In genomic region chr3:112745567-112746248, GRCh38 we compare ENCODE assay signal across 20 cellular contexts.
"Had no signal": no experiment of that assay in that cellular context is flagged by ENCODE, and none has a peak within 500 bp of the region (broad histone marks: within the 10 kb centered on the region; RNA-seq: fewer than 3 reads in every experiment).

No MANE protein-coding gene starts in this region.

- H3K27ac Mint-ChIP-seq: activated CD4-positive, alpha-beta memory T cell treated with anti-CD3 and anti-CD28 coated beads for 36 hours; activated CD8-positive, alpha-beta memory T cell treated with anti-CD3 and anti-CD28 coated beads, Interleukin-2, amount 10 ng/mL, durations not matched to agents 7 days and 5 days; activated naive CD8-positive, alpha-beta T cell treated with anti-CD3 and anti-CD28 coated beads, Interleukin-2, amount 10 ng/mL, durations not matched to agents 7 days and 5 days; nephron progenitor cell; stimulated activated naive CD8-positive, alpha-beta T cell treated with anti-CD3 and anti-CD28 coated beads, Interleukin-15, Interleukin-2, amounts not matched to agents 100 ng/mL and 50 ng/mL, for 24 hours; T-helper 2 cell treated with Interferon-gamma antibody and Interleukin-4, amounts not matched to agents 5 μg/mL and 100 μg/mL, for 36 hours had no signal

- H3K27me3 ChIP-seq: upper lobe of right lung had no signal

- H3K9me3 ChIP-seq: prostate gland, upper lobe of right lung had no signal

- H3K27me3 Mint-ChIP-seq: activated CD4-positive, alpha-beta memory T cell treated with anti-CD3 and anti-CD28 coated beads for 36 hours; activated CD8-positive, alpha-beta memory T cell treated with anti-CD3 and anti-CD28 coated beads, Interleukin-2, amount 10 ng/mL, durations not matched to agents 7 days and 5 days; activated naive CD8-positive, alpha-beta T cell treated with anti-CD3 and anti-CD28 coated beads, Interleukin-2, amount 10 ng/mL, durations not matched to agents 7 days and 5 days; stimulated activated naive CD8-positive, alpha-beta T cell treated with anti-CD3 and anti-CD28 coated beads, Interleukin-15, Interleukin-2, amounts not matched to agents 100 ng/mL and 50 ng/mL, for 24 hours had no signal

- ATAC-seq: activated CD8-positive, alpha-beta memory T cell treated with anti-CD3 and anti-CD28 coated beads, Interleukin-2, amount 10 ng/mL, durations not matched to agents 7 days and 5 days; activated T-cell treated with anti-CD3 and anti-CD28 coated beads, Interleukin-2, amount 50 U/mL, for 4 hours; upper lobe of right lung had no signal

- DNase-seq: activated CD4-positive, alpha-beta memory T cell treated with anti-CD3 and anti-CD28 coated beads for 36 hours; activated CD8-positive, alpha-beta memory T cell treated with anti-CD3 and anti-CD28 coated beads, Interleukin-2, amount 10 ng/mL, durations not matched to agents 7 days and 5 days; activated gamma-delta T cell treated with Interleukin-2 at 50 U/mL for 16 hours; activated naive CD8-positive, alpha-beta T cell treated with anti-CD3 and anti-CD28 coated beads, Interleukin-2, amount 10 ng/mL, durations not matched to agents 7 days and 5 days; activated T-cell treated with anti-CD3 and anti-CD28 coated beads, Interleukin-2, amount 50 U/mL, for 4 hours; aorta; cortex of kidney; effector CD4-positive, alpha-beta T cell; foreskin melanocyte; head of caudate nucleus; nephron progenitor cell; stimulated activated CD4-positive, alpha-beta T cell treated with anti-CD3 and anti-CD28 coated beads, Interleukin-4, amount 100 ng/mL, for 24 hours; stimulated activated CD8-positive, alpha-beta memory T cell treated with anti-CD3 and anti-CD28 coated beads, Interleukin-4, amount 100 ng/mL, for 48 hours; SW 1271; upper lobe of right lung had no signal

- H3K4me3 ChIP-seq: prostate gland, skin epidermis, upper lobe of right lung had no signal

- H3K4me3 Mint-ChIP-seq: activated CD4-positive, alpha-beta memory T cell treated with anti-CD3 and anti-CD28 coated beads for 36 hours; activated CD8-positive, alpha-beta memory T cell treated with anti-CD3 and anti-CD28 coated beads, Interleukin-2, amount 10 ng/mL, durations not matched to agents 7 days and 5 days; activated naive CD8-positive, alpha-beta T cell treated with anti-CD3 and anti-CD28 coated beads, Interleukin-2, amount 10 ng/mL, durations not matched to agents 7 days and 5 days; activated T-cell treated with anti-CD3 and anti-CD28 coated beads, Interleukin-2, amount 50 U/mL, for 4 hours; nephron progenitor cell; stimulated activated naive CD8-positive, alpha-beta T cell treated with anti-CD3 and anti-CD28 coated beads, Interleukin-15, Interleukin-2, amounts not matched to agents 100 ng/mL and 50 ng/mL, for 24 hours; T-helper 2 cell treated with Interferon-gamma antibody and Interleukin-4, amounts not matched to agents 5 μg/mL and 100 μg/mL, for 36 hours had no signal

- H3K9me3 Mint-ChIP-seq: activated CD4-positive, alpha-beta memory T cell treated with anti-CD3 and anti-CD28 coated beads for 36 hours; activated T-cell treated with anti-CD3 and anti-CD28 coated beads, Interleukin-2, amount 50 U/mL, for 4 hours; stimulated activated naive CD8-positive, alpha-beta T cell treated with anti-CD3 and anti-CD28 coated beads, Interleukin-15, Interleukin-2, amounts not matched to agents 100 ng/mL and 50 ng/mL, for 24 hours had no signal

- H3K36me3 ChIP-seq: prostate gland, upper lobe of right lung had no signal

- H3K4me1 ChIP-seq: prostate gland, upper lobe of right lung had no signal

- H3K27ac ChIP-seq: prostate gland, upper lobe of right lung had no signal

- FAIRE-seq: endothelial cell of umbilical vein had no signal

- H3K4me1 Mint-ChIP-seq: nephron progenitor cell had no signal

- H3K36me3 Mint-ChIP-seq: activated CD4-positive, alpha-beta memory T cell treated with anti-CD3 and anti-CD28 coated beads for 36 hours; activated naive CD8-positive, alpha-beta T cell treated with anti-CD3 and anti-CD28 coated beads, Interleukin-2, amount 10 ng/mL, durations not matched to agents 7 days and 5 days had no signal
